In the genomic region with DNA sequence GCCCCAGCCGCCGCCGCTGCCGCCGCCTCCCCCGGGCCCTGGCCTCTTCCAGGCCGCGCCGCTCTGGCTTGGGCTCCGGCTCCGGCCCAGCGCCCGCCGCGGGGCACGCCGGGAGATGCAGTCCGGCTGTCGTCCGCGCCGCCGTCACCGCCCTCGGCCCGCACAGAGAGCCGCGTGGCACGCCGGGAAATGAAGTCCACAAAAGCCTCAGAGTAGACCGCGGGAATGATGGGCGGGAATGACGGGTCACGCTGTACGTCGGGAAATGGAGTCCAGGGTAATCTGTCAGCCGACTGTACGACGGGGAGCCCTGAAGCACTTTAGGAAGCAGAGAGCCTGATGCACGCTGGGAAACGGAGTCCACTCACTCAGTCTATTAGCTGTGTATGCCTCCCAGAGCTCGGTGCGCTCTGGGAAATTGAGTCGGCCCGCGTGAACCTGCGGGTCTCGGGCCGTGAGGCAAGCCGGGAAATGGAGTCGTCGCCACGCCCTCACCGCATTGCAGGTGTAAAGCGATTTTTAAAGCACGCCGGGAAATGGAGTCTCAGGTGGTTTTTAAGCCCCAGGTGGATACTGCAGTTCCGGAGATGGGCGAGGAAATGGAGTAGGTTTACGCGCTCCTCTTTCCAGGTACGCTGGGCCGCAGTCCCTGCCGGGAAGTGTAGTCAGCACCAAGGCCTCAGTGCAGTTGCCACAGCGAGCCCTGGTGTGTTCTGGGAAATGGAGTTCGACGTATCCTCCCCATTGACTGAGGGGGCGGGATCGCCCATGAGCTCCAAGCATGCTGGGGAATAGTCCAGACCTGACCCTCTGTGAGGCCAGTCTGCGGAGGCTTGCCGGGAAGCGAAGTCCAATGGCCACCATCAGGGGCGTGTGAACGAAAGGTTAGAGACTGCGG, we compare ENCODE assay signal across 2 cellular contexts.
TF ChIP-seq lines count a peak whose summit lies in the region.

GSK3A (minus strand) TSS at position 91 of the 898 bp plus-strand sequence. CDS start 137 bp downstream, outside the sequence.

TF ChIP-seq in IMR-90, 13 proteins besides CTCF, POLR2A, EP300 and RAD21:
- 0 out of 2 replicates have a peak, but pooled peaks have one; percentile 5 for TF ChIP-seq SMC3 (IDR thresholded peaks at IDR 0.05; ENCODE audit: low read depth, low read length)
- no peak for TF ChIP-seq FOS (IDR thresholded peaks at IDR 0.05; ENCODE audit: low read depth, low read length)
- TF ChIP-seq CEBPB (IDR thresholded peaks at IDR 0.05; ENCODE audit: low read depth, low read length), result peak; percentile 89
- TF ChIP-seq, protein P1, sequence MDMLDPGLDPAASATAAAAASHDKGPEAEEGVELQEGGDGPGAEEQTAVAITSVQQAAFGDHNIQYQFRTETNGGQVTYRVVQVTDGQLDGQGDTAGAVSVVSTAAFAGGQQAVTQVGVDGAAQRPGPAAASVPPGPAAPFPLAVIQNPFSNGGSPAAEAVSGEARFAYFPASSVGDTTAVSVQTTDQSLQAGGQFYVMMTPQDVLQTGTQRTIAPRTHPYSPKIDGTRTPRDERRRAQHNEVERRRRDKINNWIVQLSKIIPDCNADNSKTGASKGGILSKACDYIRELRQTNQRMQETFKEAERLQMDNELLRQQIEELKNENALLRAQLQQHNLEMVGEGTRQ (IDR thresholded peaks at IDR 0.05; ENCODE audit: low read depth, low read length), result peak; percentile 47; the same call in 1 of the 2 replicates
- no peak for TF ChIP-seq CHD1 (IDR thresholded peaks at IDR 0.05; ENCODE audit: low read depth, low read length)
- peak; percentile 59 for TF ChIP-seq MAZ (IDR thresholded peaks at IDR 0.05; ENCODE audit: borderline replicate concordance, low read depth, low read length)
- peak; percentile 96 for TF ChIP-seq MXI1 (IDR thresholded peaks at IDR 0.05; ENCODE audit: borderline replicate concordance, low read depth, low read length)
TF ChIP-seq in IMR-90: peak in this region for 5.

TF ChIP-seq in endothelial cell of umbilical vein, 7 proteins besides CTCF, POLR2A, EP300 and RAD21:
- TF ChIP-seq MYC (IDR thresholded peaks at IDR 0.05; ENCODE audit: low read depth, low read length) (peak; percentile 77), POLR2AphosphoS5 (IDR thresholded peaks at IDR 0.05; ENCODE audit: insufficient read depth, low read depth, low read length) (peak; percentile 84), GATA2 (IDR thresholded peaks at IDR 0.05; ENCODE audit: insufficient read depth, insufficient read length, low read depth, low read length) (no peak), JUN (IDR thresholded peaks at IDR 0.05; ENCODE audit: borderline replicate concordance, insufficient read depth, insufficient read length, low read depth) (peak; percentile 5), EZH2 (IDR thresholded peaks at IDR 0.05; ENCODE audit: borderline replicate concordance, low read depth, low read length, severe bottlenecking) (no peak), FOS (IDR thresholded peaks at IDR 0.05; ENCODE audit: borderline replicate concordance, insufficient read depth, low read length) (peak; percentile 26)
- TF ChIP-seq, protein P2, sequence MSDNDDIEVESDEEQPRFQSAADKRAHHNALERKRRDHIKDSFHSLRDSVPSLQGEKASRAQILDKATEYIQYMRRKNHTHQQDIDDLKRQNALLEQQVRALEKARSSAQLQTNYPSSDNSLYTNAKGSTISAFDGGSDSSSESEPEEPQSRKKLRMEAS (IDR thresholded peaks at IDR 0.05; ENCODE audit: insufficient read depth, insufficient read length), result peak; percentile 35
